In genomic region chr9:115136379-115136778, GRCh38 we compare ENCODE assay signal across 1 cellular context.
TF ChIP-seq lines count a peak whose summit lies in the region.

No MANE protein-coding gene starts in this region.

TF ChIP-seq in H1, 55 proteins besides CTCF, POLR2A, EP300 and RAD21:
- TF ChIP-seq NRF1 (IDR thresholded peaks at IDR 0.05; ENCODE audit: low read depth, low read length) (no peak), CHD1 (IDR thresholded peaks at IDR 0.05; ENCODE audit: low read depth, low read length) (no peak), TCF12 (IDR thresholded peaks at IDR 0.05; ENCODE audit: low read depth, low read length) (no peak), EZH2 (IDR thresholded peaks at IDR 0.05; ENCODE audit: low read depth, low read length, severe bottlenecking) (no peak)
